ENCODE assay signal across 25 cellular contexts in genomic region chr15:44697014-44697413, GRCh38. TPM values are rescaled to one million over a fixed set of nuclear protein-coding genes. Genes with fewer than 3 reads are reported as not detected.
"Had no signal": no experiment of that assay in that cellular context is flagged by ENCODE, and none has a peak within 500 bp of the region (broad histone marks: within the 10 kb centered on the region; RNA-seq: fewer than 3 reads in every experiment).

No MANE protein-coding gene starts in this region.

- ATAC-seq: activated CD4-positive, CD25-positive, alpha-beta regulatory T cell treated with anti-CD3 and anti-CD28 coated beads, Interleukin-2, amount 50 U/mL, for 24 hours; activated CD8-positive, alpha-beta T cell treated with anti-CD3 and anti-CD28 coated beads for 36 hours; esophagus mucosa; left lung; upper lobe of right lung had no signal

- H3K27ac Mint-ChIP-seq: activated CD4-positive, alpha-beta T cell treated with anti-CD3 and anti-CD28 coated beads, Interleukin-2, amount 10 ng/mL, durations not matched to agents 24 days and 14 days; activated CD8-positive, alpha-beta T cell treated with anti-CD3 and anti-CD28 coated beads for 36 hours; activated naive CD8-positive, alpha-beta T cell treated with anti-CD3 and anti-CD28 coated beads, Interleukin-2, amount 10 ng/mL, durations not matched to agents 7 days and 5 days; activated T-helper 1 cell treated with anti-CD3 and anti-CD28 coated beads, Interleukin-12 subunit alpha, Interleukin-12 subunit beta, Interleukin-2, Interleukin-4 antibody, amounts not matched to agents 30 ng/mL and 10 ng/mL and 1 ng/mL, durations not matched to agents 14 hours and 24 hours and 36 hours; T-helper 2 cell treated with Interferon-gamma antibody and Interleukin-4, amounts not matched to agents 5 μg/mL and 100 μg/mL, for 36 hours had no signal

- H3K27me3 ChIP-seq: hepatocyte, left lung, ovary, thyroid gland, upper lobe of right lung had no signal

- H3K27ac ChIP-seq: hepatocyte, left lung, ovary, prostate gland, thyroid gland, upper lobe of right lung, VCaP had no signal

- H3K27me3 Mint-ChIP-seq: activated CD8-positive, alpha-beta T cell treated with anti-CD3 and anti-CD28 coated beads for 36 hours; activated naive CD8-positive, alpha-beta T cell treated with anti-CD3 and anti-CD28 coated beads, Interleukin-2, amount 10 ng/mL, durations not matched to agents 7 days and 5 days; naive B cell had no signal

- H3K9me3 ChIP-seq: prostate gland, thyroid gland, upper lobe of right lung had no signal

- H3K79me2 ChIP-seq: hepatocyte had no signal

- H3K4me1 ChIP-seq: left lung, prostate gland, thyroid gland, upper lobe of right lung had no signal

- H3K4me3 Mint-ChIP-seq: activated CD4-positive, alpha-beta T cell treated with anti-CD3 and anti-CD28 coated beads, Interleukin-2, amount 10 ng/mL, durations not matched to agents 24 days and 14 days; activated CD8-positive, alpha-beta T cell treated with anti-CD3 and anti-CD28 coated beads for 36 hours; activated naive CD8-positive, alpha-beta T cell treated with anti-CD3 and anti-CD28 coated beads, Interleukin-2, amount 10 ng/mL, durations not matched to agents 7 days and 5 days; activated T-helper 1 cell treated with anti-CD3 and anti-CD28 coated beads, Interleukin-12 subunit alpha, Interleukin-12 subunit beta, Interleukin-2, Interleukin-4 antibody, amounts not matched to agents 30 ng/mL and 10 ng/mL and 1 ng/mL, durations not matched to agents 14 hours and 24 hours and 36 hours; T-helper 2 cell treated with Interferon-gamma antibody and Interleukin-4, amounts not matched to agents 5 μg/mL and 100 μg/mL, for 36 hours had no signal

- H2AFZ ChIP-seq: hepatocyte had no signal

- DNase-seq: activated CD4-positive, alpha-beta T cell treated with anti-CD3 and anti-CD28 coated beads, Interleukin-2, amount 10 ng/mL, durations not matched to agents 24 days and 14 days; activated CD8-positive, alpha-beta T cell treated with anti-CD3 and anti-CD28 coated beads for 36 hours; activated naive CD8-positive, alpha-beta T cell treated with anti-CD3 and anti-CD28 coated beads, Interleukin-2, amount 10 ng/mL, durations not matched to agents 7 days and 5 days; amygdala; effector CD8-positive, alpha-beta T cell; foreskin melanocyte; kidney glomerular epithelial cell; left lung; naive B cell; ovary; stimulated activated CD4-positive, alpha-beta T cell treated with anti-CD3 and anti-CD28 coated beads, Interleukin-2, amount 100 ng/mL, for 48 hours; stimulated activated CD8-positive, alpha-beta memory T cell treated with anti-CD3 and anti-CD28 coated beads, Interleukin-4, amount 100 ng/mL, for 48 hours; stimulated activated naive CD4-positive, alpha-beta T cell treated with Interleukin-2 at 50 U/mL for 16 hours; substantia nigra; thyroid gland; upper lobe of right lung had no signal

- H3K36me3 ChIP-seq: left lung, ovary, prostate gland, thyroid gland, upper lobe of right lung had no signal

- H3K4me2 ChIP-seq: hepatocyte had no signal

- H3K4me3 ChIP-seq: hepatocyte, left lung, lung, ovary, prostate gland, thyroid gland, upper lobe of right lung had no signal

RNA-seq across cellular contexts. Expression of gene PATL2, which starts 14.1 kb away (rescaled TPM):
- total RNA-seq: endothelial cell of umbilical vein had no signal
